Comparison of ENCODE assay signal across 34 cellular contexts in the genomic region with DNA sequence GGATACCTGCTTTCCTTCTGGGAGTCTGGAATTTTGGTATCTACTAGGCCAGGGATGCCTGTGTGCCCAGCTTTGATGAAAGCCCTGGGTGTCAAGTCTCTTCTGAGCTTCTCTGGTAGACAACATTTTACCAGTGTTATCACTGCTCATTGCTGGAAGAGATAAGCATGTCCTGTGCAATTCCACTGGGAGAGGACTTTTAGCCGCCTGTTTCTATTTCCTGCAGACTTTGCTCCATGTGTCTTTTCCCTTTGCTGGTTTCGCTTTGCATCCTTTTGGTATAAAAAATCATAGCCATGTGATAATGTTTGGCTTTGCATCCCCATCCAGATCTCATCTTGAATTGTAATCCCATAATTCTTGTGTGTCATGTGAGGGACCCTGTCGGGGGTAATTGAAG.
"Had no signal": no experiment of that assay in that cellular context is flagged by ENCODE, and none has a peak within 500 bp of the region (broad histone marks: within the 10 kb centered on the region; RNA-seq: fewer than 3 reads in every experiment).

No MANE protein-coding gene starts in this region.

- ATAC-seq: activated naive CD4-positive, alpha-beta T cell treated with anti-CD3 and anti-CD28 coated beads, Interleukin-2, amount 50 U/mL, for 72 hours; activated naive CD8-positive, alpha-beta T cell treated with anti-CD3 and anti-CD28 coated beads, Interleukin-2, amount 50 U/mL, for 24 hours; activated T-cell treated with anti-CD3 and anti-CD28 coated beads, Interleukin-2, amount 50 U/mL, for 4 hours; activated T-cell treated with anti-CD3 and anti-CD28 coated beads, Interleukin-2, amount 50 U/mL, for 72 hours; activated T-helper 17 cell treated with anti-CD3 and anti-CD28 coated beads, Interleukin-2, amount 50 U/mL, for 72 hours; body of pancreas had no signal

- H3K36me3 ChIP-seq: adrenal gland, ascending aorta, brain microvascular endothelial cell, breast epithelium, cardiac muscle cell had no signal

- H3K9me3 ChIP-seq: adrenal gland, ascending aorta, body of pancreas, breast epithelium had no signal

- H3K27me3 ChIP-seq: adrenal gland, ascending aorta, body of pancreas, brain microvascular endothelial cell, breast epithelium, cardiac muscle cell had no signal

- FAIRE-seq: astrocyte, bronchial epithelial cell had no signal

- H3K4me3 ChIP-seq: adrenal gland, ascending aorta, body of pancreas, breast epithelium, cardiac muscle cell had no signal

- H3K27ac ChIP-seq: adrenal gland, ascending aorta, body of pancreas, brain microvascular endothelial cell, breast epithelium, cardiac muscle cell had no signal

- H3K4me1 ChIP-seq: breast epithelium had no signal

- DNase-seq: activated effector memory CD4-positive, alpha-beta T cell treated with anti-CD3 and anti-CD28 coated beads, Interleukin-2, amount 50 U/mL, for 16 hours; activated effector memory CD4-positive, alpha-beta T cell treated with Interleukin-2 at 50 U/mL for 16 hours; activated gamma-delta T cell; activated gamma-delta T cell treated with Interleukin-2 at 50 U/mL for 16 hours; activated naive CD4-positive, alpha-beta T cell; activated naive CD4-positive, alpha-beta T cell treated with anti-CD3 and anti-CD28 coated beads for 36 hours; activated naive CD4-positive, alpha-beta T cell treated with anti-CD3 and anti-CD28 coated beads, Interleukin-2, amount 10 ng/mL, durations not matched to agents 7 days and 5 days; activated naive CD4-positive, alpha-beta T cell treated with anti-CD3 and anti-CD28 coated beads, Interleukin-2, amount 50 U/mL, for 16 hours; activated naive CD4-positive, alpha-beta T cell treated with Interleukin-2 at 50 U/mL for 16 hours; activated naive CD8-positive, alpha-beta T cell treated with anti-CD3 and anti-CD28 coated beads for 36 hours; activated naive CD8-positive, alpha-beta T cell treated with anti-CD3 and anti-CD28 coated beads, Interleukin-2, amount 10 ng/mL, durations not matched to agents 7 days and 5 days; activated naive CD8-positive, alpha-beta T cell treated with anti-CD3 and anti-CD28 coated beads, Interleukin-2, amount 50 U/mL, for 24 hours; activated T-cell treated with anti-CD3 and anti-CD28 coated beads, Interleukin-2, amount 50 U/mL, for 1 hour; activated T-cell treated with anti-CD3 and anti-CD28 coated beads, Interleukin-2, amount 50 U/mL, for 24 hours; activated T-cell treated with anti-CD3 and anti-CD28 coated beads, Interleukin-2, amount 50 U/mL, for 4 hours; activated T-cell treated with anti-CD3 and anti-CD28 coated beads, Interleukin-2, amount 50 U/mL, for 48 hours; activated T-cell treated with anti-CD3 and anti-CD28 coated beads, Interleukin-2, amount 50 U/mL, for 72 hours; adrenal gland; amniotic stem cell; amygdala; anterior cingulate cortex; aorta; body of pancreas; brain microvascular endothelial cell; caudate nucleus; central memory CD4-positive, alpha-beta T cell; cerebellar nuclear complex had no signal
